Comparison of ENCODE assay signal across 29 cellular contexts in the genomic region with DNA sequence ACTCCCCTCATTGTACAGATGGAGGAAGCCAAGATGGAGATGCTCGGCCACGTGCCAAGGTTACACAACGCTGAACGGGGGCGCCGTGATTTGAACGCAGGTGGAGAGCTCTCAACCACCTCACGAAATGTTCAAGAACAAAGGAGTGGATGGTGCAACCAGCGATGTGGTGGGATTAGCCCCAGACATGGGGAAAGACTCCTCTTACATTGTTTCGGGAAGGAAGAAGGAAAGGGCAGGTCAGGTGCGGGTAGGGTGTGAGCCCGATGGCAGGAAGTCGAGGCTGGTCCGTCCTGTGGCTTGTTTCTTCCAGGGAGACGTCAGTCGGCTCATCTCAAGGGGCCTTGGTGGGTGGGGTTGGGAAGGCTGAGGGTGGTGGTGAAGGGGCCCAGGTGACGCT. TPM values are rescaled to one million over a fixed set of nuclear protein-coding genes. Genes with fewer than 3 reads are reported as not detected.
"Had no signal": no experiment of that assay in that cellular context is flagged by ENCODE, and none has a peak within 500 bp of the region (broad histone marks: within the 10 kb centered on the region; RNA-seq: fewer than 3 reads in every experiment).

No MANE protein-coding gene starts in this region.

- DNase-seq: activated CD4-positive, alpha-beta T cell treated with anti-CD3 and anti-CD28 coated beads for 4 hours; activated CD8-positive, alpha-beta memory T cell treated with anti-CD3 and anti-CD28 coated beads, Interleukin-2, amount 50 U/mL, for 4 hours; activated CD8-positive, alpha-beta T cell treated with anti-CD3 and anti-CD28 coated beads for 36 hours; activated naive CD4-positive, alpha-beta T cell treated with anti-CD3 and anti-CD28 coated beads, Interleukin-2, amount 50 U/mL, for 16 hours; activated naive CD8-positive, alpha-beta T cell treated with anti-CD3 and anti-CD28 coated beads, Interleukin-2, amount 10 ng/mL, durations not matched to agents 7 days and 5 days; activated T-cell treated with anti-CD3 and anti-CD28 coated beads, Interleukin-2, amount 50 U/mL, for 72 hours; adrenal gland; anterior cingulate cortex; central memory CD4-positive, alpha-beta T cell; KG1; NCI-H1048; NCI-H146; NCI-H2081; NCI-H2171; NCI-H526; NCI-H774; NK-92 treated with Interleukin-12 subunit alpha and Interleukin-12 subunit beta, amount 100 ng/mL, for 24 hours; OCI-M1; RPMI8226; T-cell; T-helper 2 cell had no signal

- H3K4me3 ChIP-seq: adrenal gland, SK-N-MC had no signal

- H3K4me1 ChIP-seq: adrenal gland had no signal

- H3K27ac Mint-ChIP-seq: activated CD8-positive, alpha-beta T cell treated with anti-CD3 and anti-CD28 coated beads for 36 hours; activated naive CD8-positive, alpha-beta T cell treated with anti-CD3 and anti-CD28 coated beads, Interleukin-2, amount 10 ng/mL, durations not matched to agents 7 days and 5 days; activated T-cell treated with anti-CD3 and anti-CD28 coated beads, Interleukin-2, amount 50 U/mL, for 72 hours; activated T-helper 2 cell treated with anti-CD3 and anti-CD28 coated beads, Interferon-gamma antibody, Interleukin-2, Interleukin-4, amounts not matched to agents 10 μg/mL and 5 μg/mL and 100 μg/mL, durations not matched to agents 14 hours and 24 hours and 36 hours; T-cell had no signal

- H3K27ac ChIP-seq: adrenal gland, SK-N-MC, VCaP had no signal

- H3K4me3 Mint-ChIP-seq: activated CD8-positive, alpha-beta T cell treated with anti-CD3 and anti-CD28 coated beads for 36 hours; activated naive CD8-positive, alpha-beta T cell treated with anti-CD3 and anti-CD28 coated beads, Interleukin-2, amount 10 ng/mL, durations not matched to agents 7 days and 5 days; activated T-cell treated with anti-CD3 and anti-CD28 coated beads, Interleukin-2, amount 50 U/mL, for 72 hours; T-cell had no signal

- H3K9me3 Mint-ChIP-seq: activated CD8-positive, alpha-beta T cell treated with anti-CD3 and anti-CD28 coated beads for 36 hours; activated naive CD8-positive, alpha-beta T cell treated with anti-CD3 and anti-CD28 coated beads, Interleukin-2, amount 10 ng/mL, durations not matched to agents 7 days and 5 days; activated T-cell treated with anti-CD3 and anti-CD28 coated beads, Interleukin-2, amount 50 U/mL, for 72 hours; activated T-helper 2 cell treated with anti-CD3 and anti-CD28 coated beads, Interferon-gamma antibody, Interleukin-2, Interleukin-4, amounts not matched to agents 10 μg/mL and 5 μg/mL and 100 μg/mL, durations not matched to agents 14 hours and 24 hours and 36 hours; T-cell had no signal

- H3K27me3 Mint-ChIP-seq: activated CD8-positive, alpha-beta T cell treated with anti-CD3 and anti-CD28 coated beads for 36 hours; activated naive CD8-positive, alpha-beta T cell treated with anti-CD3 and anti-CD28 coated beads, Interleukin-2, amount 10 ng/mL, durations not matched to agents 7 days and 5 days; T-cell had no signal

- H3K9me3 ChIP-seq: adrenal gland had no signal

- H3K36me3 Mint-ChIP-seq: activated naive CD8-positive, alpha-beta T cell treated with anti-CD3 and anti-CD28 coated beads, Interleukin-2, amount 10 ng/mL, durations not matched to agents 7 days and 5 days had no signal

- H3K27me3 ChIP-seq: adrenal gland had no signal

- H3K36me3 ChIP-seq: adrenal gland had no signal

- H3K4me1 Mint-ChIP-seq: activated naive CD8-positive, alpha-beta T cell treated with anti-CD3 and anti-CD28 coated beads, Interleukin-2, amount 10 ng/mL, durations not matched to agents 7 days and 5 days had no signal

RNA-seq across cellular contexts. Expression of a gene that starts 7.1 kb away (rescaled TPM):
- total RNA-seq: bronchial epithelial cell, LHCN-M2, M059J, NCI-H460 had no signal

RNA-seq across cellular contexts. Expression of a gene that starts 24.9 kb away (rescaled TPM):
- total RNA-seq: activated CD8-positive, alpha-beta T cell treated with anti-CD3 and anti-CD28 coated beads for 36 hours; activated naive CD8-positive, alpha-beta T cell treated with anti-CD3 and anti-CD28 coated beads, Interleukin-2, amount 10 ng/mL, durations not matched to agents 7 days and 5 days; activated T-cell treated with anti-CD3 and anti-CD28 coated beads, Interleukin-2, amount 50 U/mL, for 72 hours; activated T-helper 2 cell treated with anti-CD3 and anti-CD28 coated beads, Interferon-gamma antibody, Interleukin-2, Interleukin-4, amounts not matched to agents 10 μg/mL and 5 μg/mL and 100 μg/mL, durations not matched to agents 14 hours and 24 hours and 36 hours; adrenal gland; LHCN-M2; M059J; NCI-H460; Right ventricle myocardium inferior; T-cell had no signal

RNA-seq across cellular contexts. Expression of a gene that starts 34.9 kb away (rescaled TPM):
- total RNA-seq: bronchial epithelial cell, LHCN-M2, NCI-H460 had no signal

RNA-seq across cellular contexts. Expression of a gene that starts 52.3 kb away (rescaled TPM):
- total RNA-seq: activated CD8-positive, alpha-beta T cell treated with anti-CD3 and anti-CD28 coated beads for 36 hours; activated T-cell treated with anti-CD3 and anti-CD28 coated beads, Interleukin-2, amount 50 U/mL, for 72 hours; activated T-helper 2 cell treated with anti-CD3 and anti-CD28 coated beads, Interferon-gamma antibody, Interleukin-2, Interleukin-4, amounts not matched to agents 10 μg/mL and 5 μg/mL and 100 μg/mL, durations not matched to agents 14 hours and 24 hours and 36 hours; bronchial epithelial cell; LHCN-M2; M059J; NCI-H460 had no signal
